ENCODE assay signal across 1 cellular context in the genomic region with DNA sequence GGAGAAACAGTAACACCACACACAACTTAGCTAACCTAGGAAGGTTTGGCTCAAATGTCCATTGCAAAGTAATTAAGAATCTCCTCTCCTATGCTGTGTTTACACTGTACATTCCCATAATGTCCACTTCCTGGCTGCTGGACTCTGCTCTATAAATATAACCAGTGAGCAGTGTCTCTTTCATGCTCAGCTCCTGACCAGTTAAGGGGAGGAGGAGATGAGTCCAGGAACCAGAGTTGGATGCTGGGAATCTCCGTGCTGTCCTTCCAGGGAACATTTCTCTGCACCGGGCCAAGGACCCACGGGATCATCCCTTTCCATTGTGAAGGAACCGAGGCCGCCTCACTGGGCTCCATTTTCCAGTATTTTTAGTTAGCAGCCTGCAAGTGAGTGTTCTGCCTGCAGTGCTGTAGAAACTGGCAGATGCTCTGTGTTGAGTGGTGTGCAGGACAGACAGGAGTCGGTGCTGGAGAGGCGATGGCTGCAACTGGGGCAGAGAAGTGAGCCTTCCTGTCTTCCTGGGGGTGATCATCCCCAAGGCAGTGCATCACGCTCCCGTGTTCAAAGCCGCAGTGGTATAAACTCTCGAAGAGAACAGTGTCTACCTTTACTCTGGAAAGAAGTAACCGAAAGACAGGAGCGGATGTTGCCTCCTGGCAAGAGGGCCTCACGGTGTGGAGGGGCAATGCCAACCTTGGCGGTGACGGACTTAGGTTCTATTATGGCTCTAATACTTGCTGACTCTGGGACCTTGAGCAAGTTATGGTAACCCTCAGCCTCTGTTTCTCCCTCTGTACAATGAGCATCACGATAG.
A peak's percentile ranks its signal among the peaks of the same experiment; 100 is the strongest.
TF ChIP-seq lines count a peak whose summit lies in the region.

No MANE protein-coding gene starts in this region.

TF ChIP-seq in HepG2, 621 proteins besides CTCF, POLR2A, EP300 and RAD21 (continued from another document and continues in another):
- TF ChIP-seq, protein P1, sequence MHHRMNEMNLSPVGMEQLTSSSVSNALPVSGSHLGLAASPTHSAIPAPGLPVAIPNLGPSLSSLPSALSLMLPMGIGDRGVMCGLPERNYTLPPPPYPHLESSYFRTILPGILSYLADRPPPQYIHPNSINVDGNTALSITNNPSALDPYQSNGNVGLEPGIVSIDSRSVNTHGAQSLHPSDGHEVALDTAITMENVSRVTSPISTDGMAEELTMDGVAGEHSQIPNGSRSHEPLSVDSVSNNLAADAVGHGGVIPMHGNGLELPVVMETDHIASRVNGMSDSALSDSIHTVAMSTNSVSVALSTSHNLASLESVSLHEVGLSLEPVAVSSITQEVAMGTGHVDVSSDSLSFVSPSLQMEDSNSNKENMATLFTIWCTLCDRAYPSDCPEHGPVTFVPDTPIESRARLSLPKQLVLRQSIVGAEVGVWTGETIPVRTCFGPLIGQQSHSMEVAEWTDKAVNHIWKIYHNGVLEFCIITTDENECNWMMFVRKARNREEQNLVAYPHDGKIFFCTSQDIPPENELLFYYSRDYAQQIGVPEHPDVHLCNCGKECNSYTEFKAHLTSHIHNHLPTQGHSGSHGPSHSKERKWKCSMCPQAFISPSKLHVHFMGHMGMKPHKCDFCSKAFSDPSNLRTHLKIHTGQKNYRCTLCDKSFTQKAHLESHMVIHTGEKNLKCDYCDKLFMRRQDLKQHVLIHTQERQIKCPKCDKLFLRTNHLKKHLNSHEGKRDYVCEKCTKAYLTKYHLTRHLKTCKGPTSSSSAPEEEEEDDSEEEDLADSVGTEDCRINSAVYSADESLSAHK (CRISPR knock-in tag; IDR thresholded peaks at IDR 0.05; ENCODE audit: borderline replicate concordance), result no peak
- TF ChIP-seq, protein P2, sequence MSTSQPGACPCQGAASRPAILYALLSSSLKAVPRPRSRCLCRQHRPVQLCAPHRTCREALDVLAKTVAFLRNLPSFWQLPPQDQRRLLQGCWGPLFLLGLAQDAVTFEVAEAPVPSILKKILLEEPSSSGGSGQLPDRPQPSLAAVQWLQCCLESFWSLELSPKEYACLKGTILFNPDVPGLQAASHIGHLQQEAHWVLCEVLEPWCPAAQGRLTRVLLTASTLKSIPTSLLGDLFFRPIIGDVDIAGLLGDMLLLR (CRISPR knock-in tag; IDR thresholded peaks at IDR 0.05), result no peak
- TF ChIP-seq EZH2 (conservative IDR thresholded peaks at IDR 0.05; ENCODE audit: low read depth, low read length) (no peak), AHR (CRISPR knock-in tag; IDR thresholded peaks at IDR 0.05) (no peak), ZNF251 (CRISPR knock-in tag; IDR thresholded peaks at IDR 0.05) (no peak), MAFF (IDR thresholded peaks at IDR 0.05; ENCODE audit: low read depth, low read length) (no peak), ZNF572 (CRISPR knock-in tag; IDR thresholded peaks at IDR 0.05) (peak; percentile 27; the same call in 1 of the 2 replicates), MIXL1 (CRISPR knock-in tag; IDR thresholded peaks at IDR 0.05) (peak; percentile 98), AGO2 (optimal IDR thresholded peaks at IDR 0.05; ENCODE audit: low read depth, low read length) (no peak), ZNF234 (CRISPR knock-in tag; conservative IDR thresholded peaks at IDR 0.05) (0 out of 2 replicates have a peak, but pooled peaks have one; percentile 58), TMF1 (CRISPR knock-in tag; IDR thresholded peaks at IDR 0.05; ENCODE audit: low read depth) (no peak), ZNF550 (CRISPR knock-in tag; IDR thresholded peaks at IDR 0.05; ENCODE audit: borderline replicate concordance) (no peak), MTF2 (CRISPR knock-in tag; IDR thresholded peaks at IDR 0.05; ENCODE audit: borderline replicate concordance) (no peak), ZNF552 (CRISPR knock-in tag; IDR thresholded peaks at IDR 0.05; ENCODE audit: borderline replicate concordance) (no peak; the same call in 1 of the 2 replicates), ZNF44 (CRISPR knock-in tag; IDR thresholded peaks at IDR 0.05) (no peak), CBX5 (CRISPR knock-in tag; IDR thresholded peaks at IDR 0.05; ENCODE audit: borderline replicate concordance) (peak; percentile 58; the same call in 1 of the 2 replicates), TBX3 (IDR thresholded peaks at IDR 0.05; ENCODE audit: borderline replicate concordance) (no peak), ELF1 (CRISPR knock-in tag; IDR thresholded peaks at IDR 0.05) (peak; percentile 78), FOXA3 (CRISPR knock-in tag; IDR thresholded peaks at IDR 0.05) (peak; percentile 99), RBFOX2 (IDR thresholded peaks at IDR 0.05; ENCODE audit: low read depth, low read length) (no peak), NCOA2 (CRISPR knock-in tag; IDR thresholded peaks at IDR 0.05) (peak; percentile 90), NR2C2 (CRISPR knock-in tag; IDR thresholded peaks at IDR 0.05; ENCODE audit: borderline replicate concordance) (peak; percentile 34; the same call in 1 of the 2 replicates)
- TF ChIP-seq, protein P3, sequence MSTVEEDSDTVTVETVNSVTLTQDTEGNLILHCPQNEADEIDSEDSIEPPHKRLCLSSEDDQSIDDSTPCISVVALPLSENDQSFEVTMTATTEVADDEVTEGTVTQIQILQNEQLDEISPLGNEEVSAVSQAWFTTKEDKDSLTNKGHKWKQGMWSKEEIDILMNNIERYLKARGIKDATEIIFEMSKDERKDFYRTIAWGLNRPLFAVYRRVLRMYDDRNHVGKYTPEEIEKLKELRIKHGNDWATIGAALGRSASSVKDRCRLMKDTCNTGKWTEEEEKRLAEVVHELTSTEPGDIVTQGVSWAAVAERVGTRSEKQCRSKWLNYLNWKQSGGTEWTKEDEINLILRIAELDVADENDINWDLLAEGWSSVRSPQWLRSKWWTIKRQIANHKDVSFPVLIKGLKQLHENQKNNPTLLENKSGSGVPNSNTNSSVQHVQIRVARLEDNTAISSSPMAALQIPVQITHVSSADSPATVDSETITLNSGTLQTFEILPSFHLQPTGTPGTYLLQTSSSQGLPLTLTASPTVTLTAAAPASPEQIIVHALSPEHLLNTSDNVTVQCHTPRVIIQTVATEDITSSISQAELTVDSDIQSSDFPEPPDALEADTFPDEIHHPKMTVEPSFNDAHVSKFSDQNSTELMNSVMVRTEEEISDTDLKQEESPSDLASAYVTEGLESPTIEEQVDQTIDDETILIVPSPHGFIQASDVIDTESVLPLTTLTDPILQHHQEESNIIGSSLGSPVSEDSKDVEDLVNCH (CRISPR knock-in tag; IDR thresholded peaks at IDR 0.05), result no peak
- TF ChIP-seq, protein P4, sequence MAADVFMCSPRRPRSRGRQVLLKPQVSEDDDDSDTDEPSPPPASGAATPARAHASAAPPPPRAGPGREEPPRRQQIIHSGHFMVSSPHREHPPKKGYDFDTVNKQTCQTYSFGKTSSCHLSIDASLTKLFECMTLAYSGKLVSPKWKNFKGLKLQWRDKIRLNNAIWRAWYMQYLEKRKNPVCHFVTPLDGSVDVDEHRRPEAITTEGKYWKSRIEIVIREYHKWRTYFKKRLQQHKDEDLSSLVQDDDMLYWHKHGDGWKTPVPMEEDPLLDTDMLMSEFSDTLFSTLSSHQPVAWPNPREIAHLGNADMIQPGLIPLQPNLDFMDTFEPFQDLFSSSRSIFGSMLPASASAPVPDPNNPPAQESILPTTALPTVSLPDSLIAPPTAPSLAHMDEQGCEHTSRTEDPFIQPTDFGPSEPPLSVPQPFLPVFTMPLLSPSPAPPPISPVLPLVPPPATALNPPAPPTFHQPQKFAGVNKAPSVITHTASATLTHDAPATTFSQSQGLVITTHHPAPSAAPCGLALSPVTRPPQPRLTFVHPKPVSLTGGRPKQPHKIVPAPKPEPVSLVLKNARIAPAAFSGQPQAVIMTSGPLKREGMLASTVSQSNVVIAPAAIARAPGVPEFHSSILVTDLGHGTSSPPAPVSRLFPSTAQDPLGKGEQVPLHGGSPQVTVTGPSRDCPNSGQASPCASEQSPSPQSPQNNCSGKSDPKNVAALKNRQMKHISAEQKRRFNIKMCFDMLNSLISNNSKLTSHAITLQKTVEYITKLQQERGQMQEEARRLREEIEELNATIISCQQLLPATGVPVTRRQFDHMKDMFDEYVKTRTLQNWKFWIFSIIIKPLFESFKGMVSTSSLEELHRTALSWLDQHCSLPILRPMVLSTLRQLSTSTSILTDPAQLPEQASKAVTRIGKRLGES (CRISPR knock-in tag; IDR thresholded peaks at IDR 0.05; ENCODE audit: borderline replicate concordance), result peak; percentile 92; the same call in 1 of the 2 replicates
- TF ChIP-seq, protein P5, sequence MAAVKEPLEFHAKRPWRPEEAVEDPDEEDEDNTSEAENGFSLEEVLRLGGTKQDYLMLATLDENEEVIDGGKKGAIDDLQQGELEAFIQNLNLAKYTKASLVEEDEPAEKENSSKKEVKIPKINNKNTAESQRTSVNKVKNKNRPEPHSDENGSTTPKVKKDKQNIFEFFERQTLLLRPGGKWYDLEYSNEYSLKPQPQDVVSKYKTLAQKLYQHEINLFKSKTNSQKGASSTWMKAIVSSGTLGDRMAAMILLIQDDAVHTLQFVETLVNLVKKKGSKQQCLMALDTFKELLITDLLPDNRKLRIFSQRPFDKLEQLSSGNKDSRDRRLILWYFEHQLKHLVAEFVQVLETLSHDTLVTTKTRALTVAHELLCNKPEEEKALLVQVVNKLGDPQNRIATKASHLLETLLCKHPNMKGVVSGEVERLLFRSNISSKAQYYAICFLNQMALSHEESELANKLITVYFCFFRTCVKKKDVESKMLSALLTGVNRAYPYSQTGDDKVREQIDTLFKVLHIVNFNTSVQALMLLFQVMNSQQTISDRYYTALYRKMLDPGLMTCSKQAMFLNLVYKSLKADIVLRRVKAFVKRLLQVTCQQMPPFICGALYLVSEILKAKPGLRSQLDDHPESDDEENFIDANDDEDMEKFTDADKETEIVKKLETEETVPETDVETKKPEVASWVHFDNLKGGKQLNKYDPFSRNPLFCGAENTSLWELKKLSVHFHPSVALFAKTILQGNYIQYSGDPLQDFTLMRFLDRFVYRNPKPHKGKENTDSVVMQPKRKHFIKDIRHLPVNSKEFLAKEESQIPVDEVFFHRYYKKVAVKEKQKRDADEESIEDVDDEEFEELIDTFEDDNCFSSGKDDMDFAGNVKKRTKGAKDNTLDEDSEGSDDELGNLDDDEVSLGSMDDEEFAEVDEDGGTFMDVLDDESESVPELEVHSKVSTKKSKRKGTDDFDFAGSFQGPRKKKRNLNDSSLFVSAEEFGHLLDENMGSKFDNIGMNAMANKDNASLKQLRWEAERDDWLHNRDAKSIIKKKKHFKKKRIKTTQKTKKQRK (IDR thresholded peaks at IDR 0.05; ENCODE audit: low read length), result no peak
- TF ChIP-seq, protein P6, sequence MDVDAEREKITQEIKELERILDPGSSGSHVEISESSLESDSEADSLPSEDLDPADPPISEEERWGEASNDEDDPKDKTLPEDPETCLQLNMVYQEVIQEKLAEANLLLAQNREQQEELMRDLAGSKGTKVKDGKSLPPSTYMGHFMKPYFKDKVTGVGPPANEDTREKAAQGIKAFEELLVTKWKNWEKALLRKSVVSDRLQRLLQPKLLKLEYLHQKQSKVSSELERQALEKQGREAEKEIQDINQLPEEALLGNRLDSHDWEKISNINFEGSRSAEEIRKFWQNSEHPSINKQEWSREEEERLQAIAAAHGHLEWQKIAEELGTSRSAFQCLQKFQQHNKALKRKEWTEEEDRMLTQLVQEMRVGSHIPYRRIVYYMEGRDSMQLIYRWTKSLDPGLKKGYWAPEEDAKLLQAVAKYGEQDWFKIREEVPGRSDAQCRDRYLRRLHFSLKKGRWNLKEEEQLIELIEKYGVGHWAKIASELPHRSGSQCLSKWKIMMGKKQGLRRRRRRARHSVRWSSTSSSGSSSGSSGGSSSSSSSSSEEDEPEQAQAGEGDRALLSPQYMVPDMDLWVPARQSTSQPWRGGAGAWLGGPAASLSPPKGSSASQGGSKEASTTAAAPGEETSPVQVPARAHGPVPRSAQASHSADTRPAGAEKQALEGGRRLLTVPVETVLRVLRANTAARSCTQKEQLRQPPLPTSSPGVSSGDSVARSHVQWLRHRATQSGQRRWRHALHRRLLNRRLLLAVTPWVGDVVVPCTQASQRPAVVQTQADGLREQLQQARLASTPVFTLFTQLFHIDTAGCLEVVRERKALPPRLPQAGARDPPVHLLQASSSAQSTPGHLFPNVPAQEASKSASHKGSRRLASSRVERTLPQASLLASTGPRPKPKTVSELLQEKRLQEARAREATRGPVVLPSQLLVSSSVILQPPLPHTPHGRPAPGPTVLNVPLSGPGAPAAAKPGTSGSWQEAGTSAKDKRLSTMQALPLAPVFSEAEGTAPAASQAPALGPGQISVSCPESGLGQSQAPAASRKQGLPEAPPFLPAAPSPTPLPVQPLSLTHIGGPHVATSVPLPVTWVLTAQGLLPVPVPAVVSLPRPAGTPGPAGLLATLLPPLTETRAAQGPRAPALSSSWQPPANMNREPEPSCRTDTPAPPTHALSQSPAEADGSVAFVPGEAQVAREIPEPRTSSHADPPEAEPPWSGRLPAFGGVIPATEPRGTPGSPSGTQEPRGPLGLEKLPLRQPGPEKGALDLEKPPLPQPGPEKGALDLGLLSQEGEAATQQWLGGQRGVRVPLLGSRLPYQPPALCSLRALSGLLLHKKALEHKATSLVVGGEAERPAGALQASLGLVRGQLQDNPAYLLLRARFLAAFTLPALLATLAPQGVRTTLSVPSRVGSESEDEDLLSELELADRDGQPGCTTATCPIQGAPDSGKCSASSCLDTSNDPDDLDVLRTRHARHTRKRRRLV (CRISPR knock-in tag; IDR thresholded peaks at IDR 0.05), result no peak
- TF ChIP-seq, protein P7, sequence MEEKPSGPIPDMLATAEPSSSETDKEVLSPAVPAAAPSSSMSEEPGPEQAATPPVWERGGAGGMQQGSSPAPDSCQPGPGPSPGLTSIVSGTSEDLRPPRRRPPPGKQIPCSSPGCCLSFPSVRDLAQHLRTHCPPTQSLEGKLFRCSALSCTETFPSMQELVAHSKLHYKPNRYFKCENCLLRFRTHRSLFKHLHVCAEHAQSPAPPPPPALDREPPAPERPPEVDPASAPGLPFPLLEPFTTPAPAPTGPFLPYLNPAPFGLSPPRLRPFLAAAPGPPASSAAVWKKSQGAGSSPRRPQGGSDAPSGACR (CRISPR knock-in tag; IDR thresholded peaks at IDR 0.05), result no peak
- TF ChIP-seq, protein P8, sequence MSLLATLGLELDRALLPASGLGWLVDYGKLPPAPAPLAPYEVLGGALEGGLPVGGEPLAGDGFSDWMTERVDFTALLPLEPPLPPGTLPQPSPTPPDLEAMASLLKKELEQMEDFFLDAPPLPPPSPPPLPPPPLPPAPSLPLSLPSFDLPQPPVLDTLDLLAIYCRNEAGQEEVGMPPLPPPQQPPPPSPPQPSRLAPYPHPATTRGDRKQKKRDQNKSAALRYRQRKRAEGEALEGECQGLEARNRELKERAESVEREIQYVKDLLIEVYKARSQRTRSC (CRISPR knock-in tag; IDR thresholded peaks at IDR 0.05; ENCODE audit: low read depth), result no peak
